Comparison of ENCODE assay signal across 9 cellular contexts in genomic region chr16:30096105-30096861, GRCh38. TPM values are rescaled to one million over a fixed set of nuclear protein-coding genes. Genes with fewer than 3 reads are reported as not detected.
A peak's percentile ranks its signal among the peaks of the same experiment; 100 is the strongest.
DNase-seq lines count a peak whose midpoint lies in the region; ATAC-seq, FAIRE-seq and TF ChIP-seq lines count a peak whose summit lies in the region.
"Had no signal": no experiment of that assay in that cellular context is flagged by ENCODE, and none has a peak within 500 bp of the region (broad histone marks: within the 10 kb centered on the region; RNA-seq: fewer than 3 reads in every experiment).

YPEL3 (minus strand) TSS chr16:30096213; CDS start chr16:30095482, 731 bp downstream.

- H3K9ac ChIP-seq in astrocyte (ENCODE audit: low read length): peak within 1 kb of the TSS; percentile 82

- H3K4me3 Mint-ChIP-seq in Calu3 (ENCODE audit: low read depth, unreplicated experiment) (peak within 1 kb of the TSS; percentile 70), GM23338 (peak within 1 kb of the TSS; percentile 76), astrocyte (ENCODE audit: unreplicated experiment) (peak within 1 kb of the TSS; percentile 78)

- peak; percentile 43 for ATAC-seq in GM23338
- peak; percentile 80 for ATAC-seq in upper lobe of right lung

- H3K27me3 ChIP-seq in GM23338 (ENCODE audit: insufficient read depth) (no peaks in the 10 kb centered on the region), astrocyte (ENCODE audit: insufficient read depth, low read length) (no peaks in the 10 kb centered on the region), right atrium auricular region (no peaks in the 10 kb centered on the region), upper lobe of right lung (no peaks in the 10 kb centered on the region)

- intact Hi-C loops in Calu3 (cut with micrococcal nuclease; ENCODE audit: unreplicated experiment): no loop called here
- intact Hi-C loops in upper lobe of right lung (cut with DNase I): no loop called here

- BruUV-seq in Calu3 (replicated peaks; lab: Mats Ljungman, UMichigan): TSS peak; percentile 83

- H3K79me2 ChIP-seq in GM23338 (replicated peaks; ENCODE audit: insufficient read depth) (0 out of 2 replicates have a peak, but pooled peaks cover 8% of the 10 kb centered on the region), astrocyte (ENCODE audit: insufficient read depth, low read length) (peaks cover 3% of the 10 kb centered on the region)

- H3K4me1 Mint-ChIP-seq in Calu3 (ENCODE audit: low read depth, unreplicated experiment) (peaks cover 31% of the 10 kb centered on the region), GM23338 (peaks cover 13% of the 10 kb centered on the region), astrocyte (ENCODE audit: low read depth, unreplicated experiment) (peaks cover 3% of the 10 kb centered on the region)

- no peak for TF ChIP-seq CTCF in Calu3 (IDR thresholded peaks at IDR 0.05; ENCODE audit: unreplicated experiment)
- TF ChIP-seq CTCF in GM23338 (conservative IDR thresholded peaks at IDR 0.05; ENCODE audit: low read depth in 2 of 2): no peak
- TF ChIP-seq CTCF in astrocyte (IDR thresholded peaks at IDR 0.05; ENCODE audit: insufficient read depth, low read depth, low read length): no peak
- TF ChIP-seq CTCF in right atrium auricular region (IDR thresholded peaks at IDR 0.05): no peak
- TF ChIP-seq CTCF in upper lobe of right lung (IDR thresholded peaks at IDR 0.05): no peak

- H4K20me1 ChIP-seq in GM23338 (replicated peaks; ENCODE audit: insufficient read depth) (no peaks in the 10 kb centered on the region), astrocyte (ENCODE audit: insufficient read depth, low read length) (no peaks in the 10 kb centered on the region)

- H3K27ac Mint-ChIP-seq in Calu3 (ENCODE audit: unreplicated experiment) (peak within 1 kb of the TSS; percentile 73), GM23338 (peak within 1 kb of the TSS; percentile 95), astrocyte (ENCODE audit: unreplicated experiment) (peak within 1 kb of the TSS; percentile 58)

- peaks cover 34% of the 10 kb centered on the region for H3F3A ChIP-seq in GM23338 (replicated peaks; ENCODE audit: low read depth)

- H3K4me3 ChIP-seq in GM23338 (peak within 1 kb of the TSS; percentile 68), astrocyte (ENCODE audit: insufficient read depth, low read depth, low read length) (peak within 1 kb of the TSS; percentile 52), right atrium auricular region (peak within 1 kb of the TSS; percentile 68 to 89), upper lobe of right lung (peak within 1 kb of the TSS; percentile 84)

- H3K4me2 ChIP-seq in GM23338 (peak within 1 kb of the TSS; percentile 86), astrocyte (ENCODE audit: low read length) (peak within 1 kb of the TSS; percentile 85)

- H3K9me3 ChIP-seq in astrocyte (ENCODE audit: insufficient read depth, low read depth, low read length) (peaks cover 4% of the 10 kb centered on the region), right atrium auricular region (peaks cover 0 to 10% of the 10 kb centered on the region in 2 donors), upper lobe of right lung (no peaks in the 10 kb centered on the region)

- H3K27ac ChIP-seq in GM23338 (ENCODE audit: low read depth) (peak within 1 kb of the TSS; percentile 99), astrocyte (ENCODE audit: low read depth, low read length) (peak within 1 kb of the TSS; percentile 57), right atrium auricular region (peak within 1 kb of the TSS; percentile 89 to 95), upper lobe of right lung (peak within 1 kb of the TSS; percentile 94)

- H3K27me3 Mint-ChIP-seq in Calu3 (ENCODE audit: unreplicated experiment): no peaks in the 10 kb centered on the region
- peaks cover 22% of the 10 kb centered on the region for H3K27me3 Mint-ChIP-seq in GM23338 (ENCODE audit: insufficient read depth, low read depth, poor library complexity)
- no peaks in the 10 kb centered on the region for H3K27me3 Mint-ChIP-seq in astrocyte (ENCODE audit: low read depth, unreplicated experiment)

- FAIRE-seq in astrocyte (lab: Jason Lieb, UNC): no peak
- FAIRE-seq: islet of Langerhans had no signal

- H3K4me1 ChIP-seq in GM23338 (ENCODE audit: insufficient read depth) (peaks cover 14% of the 10 kb centered on the region), astrocyte (ENCODE audit: insufficient read depth, low read length) (peaks cover 19% of the 10 kb centered on the region), right atrium auricular region (peaks cover 0 to 34% of the 10 kb centered on the region in 2 donors), upper lobe of right lung (peaks cover 40% of the 10 kb centered on the region)

- H3K36me3 Mint-ChIP-seq in Calu3 (ENCODE audit: insufficient read depth, unreplicated experiment): peaks cover 49% of the 10 kb centered on the region
- peaks cover 40% of the 10 kb centered on the region for H3K36me3 Mint-ChIP-seq in GM23338 (ENCODE audit: low read depth)
- peaks cover 2% of the 10 kb centered on the region for H3K36me3 Mint-ChIP-seq in astrocyte (ENCODE audit: low read depth, unreplicated experiment)

- H3K9me2 ChIP-seq in GM23338 (ENCODE audit: insufficient read depth): 0 out of 2 replicates have a peak, but pooled peaks cover 9% of the 10 kb centered on the region

- H3K36me3 ChIP-seq in GM23338 (ENCODE audit: insufficient read depth): no peaks in the 10 kb centered on the region; the same call in 1 of the 2 replicates
- no peaks in the 10 kb centered on the region for H3K36me3 ChIP-seq in astrocyte (ENCODE audit: insufficient read depth, low read length)
- H3K36me3 ChIP-seq in right atrium auricular region: peaks cover 19% of the 10 kb centered on the region
- peaks cover 18% of the 10 kb centered on the region for H3K36me3 ChIP-seq in upper lobe of right lung

- H2AFZ ChIP-seq in GM23338 (peak within 1 kb of the TSS; percentile 83), astrocyte (ENCODE audit: low read depth, low read length) (peak within 1 kb of the TSS; percentile 95)

- DNase-seq in Calu3 (peak; percentile 95), GM23338 (ENCODE audit: low spot score) (peak; percentile 97), NCI-H128 (lab: John Stamatoyannopoulos, UW; ENCODE audit: unreplicated experiment) (peak; percentile 41), T1000 (lab: John Stamatoyannopoulos, UW) (peak; percentile 84), astrocyte (ENCODE audit: low read depth) (peak; percentile 65), right atrium auricular region (ENCODE audit: low spot score) (peak; percentile 93), pulmonary artery endothelial cell (ENCODE audit: low read depth, low spot score) (peak; percentile 55), upper lobe of right lung (peak; percentile 96)

- CTCF ChIA-PET in Calu3 (lab: Charles Lee): no interaction called here

- peaks cover 6% of the 10 kb centered on the region for H3K9me3 Mint-ChIP-seq in Calu3 (ENCODE audit: low read depth, unreplicated experiment)
- H3K9me3 Mint-ChIP-seq in GM23338: peaks cover 30% of the 10 kb centered on the region
- peaks cover 17% of the 10 kb centered on the region for H3K9me3 Mint-ChIP-seq in astrocyte (ENCODE audit: unreplicated experiment)

TF ChIP-seq in GM23338, 12 proteins besides CTCF, POLR2A, EP300 and RAD21:
- TF ChIP-seq, protein P1, sequence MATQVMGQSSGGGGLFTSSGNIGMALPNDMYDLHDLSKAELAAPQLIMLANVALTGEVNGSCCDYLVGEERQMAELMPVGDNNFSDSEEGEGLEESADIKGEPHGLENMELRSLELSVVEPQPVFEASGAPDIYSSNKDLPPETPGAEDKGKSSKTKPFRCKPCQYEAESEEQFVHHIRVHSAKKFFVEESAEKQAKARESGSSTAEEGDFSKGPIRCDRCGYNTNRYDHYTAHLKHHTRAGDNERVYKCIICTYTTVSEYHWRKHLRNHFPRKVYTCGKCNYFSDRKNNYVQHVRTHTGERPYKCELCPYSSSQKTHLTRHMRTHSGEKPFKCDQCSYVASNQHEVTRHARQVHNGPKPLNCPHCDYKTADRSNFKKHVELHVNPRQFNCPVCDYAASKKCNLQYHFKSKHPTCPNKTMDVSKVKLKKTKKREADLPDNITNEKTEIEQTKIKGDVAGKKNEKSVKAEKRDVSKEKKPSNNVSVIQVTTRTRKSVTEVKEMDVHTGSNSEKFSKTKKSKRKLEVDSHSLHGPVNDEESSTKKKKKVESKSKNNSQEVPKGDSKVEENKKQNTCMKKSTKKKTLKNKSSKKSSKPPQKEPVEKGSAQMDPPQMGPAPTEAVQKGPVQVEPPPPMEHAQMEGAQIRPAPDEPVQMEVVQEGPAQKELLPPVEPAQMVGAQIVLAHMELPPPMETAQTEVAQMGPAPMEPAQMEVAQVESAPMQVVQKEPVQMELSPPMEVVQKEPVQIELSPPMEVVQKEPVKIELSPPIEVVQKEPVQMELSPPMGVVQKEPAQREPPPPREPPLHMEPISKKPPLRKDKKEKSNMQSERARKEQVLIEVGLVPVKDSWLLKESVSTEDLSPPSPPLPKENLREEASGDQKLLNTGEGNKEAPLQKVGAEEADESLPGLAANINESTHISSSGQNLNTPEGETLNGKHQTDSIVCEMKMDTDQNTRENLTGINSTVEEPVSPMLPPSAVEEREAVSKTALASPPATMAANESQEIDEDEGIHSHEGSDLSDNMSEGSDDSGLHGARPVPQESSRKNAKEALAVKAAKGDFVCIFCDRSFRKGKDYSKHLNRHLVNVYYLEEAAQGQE (IDR thresholded peaks at IDR 0.05; ENCODE audit: unreplicated experiment): no peak
- TF ChIP-seq POLR2AphosphoS5 (IDR thresholded peaks at IDR 0.05; ENCODE audit: low read depth): peak; percentile 59; the same call in 1 of the 2 replicates
- TF ChIP-seq JUNB (IDR thresholded peaks at IDR 0.05; ENCODE audit: unreplicated experiment): no peak
- TF ChIP-seq CREB1 (CRISPR knock-in tag; IDR thresholded peaks at IDR 0.05; ENCODE audit: low read depth): peak; percentile 52
- TF ChIP-seq ZNF331 (CRISPR knock-in tag; IDR thresholded peaks at IDR 0.05; ENCODE audit: low read depth): no peak
- no peak for TF ChIP-seq EZH2 (IDR thresholded peaks at IDR 0.05; ENCODE audit: low read depth, unreplicated experiment)

RNA-seq across cellular contexts. Expression of gene YPEL3, which starts in this region (rescaled TPM):
- 21.1 and 28.0 TPM in 2 replicates for total RNA-seq in Calu3 (2022)
- 21.8 and 27.8 TPM in 2 replicates for total RNA-seq in GM23338 (2014; rRNA removed; shearing (Covaris generic))
- polyA plus RNA-seq in GM23338 (2016; fragmentation: Nextera tagmentation; extraction: Ambion mirVana): 81.7 and 86.1 TPM in 2 replicates
- 20.5 and 25.2 TPM in 2 replicates for total RNA-seq in astrocyte
- 100 to 1,000 TPM; 129 to 140 TPM for total RNA-seq in right atrium auricular region
- 6.1 and 12.2 TPM in 2 replicates for total RNA-seq in pulmonary artery endothelial cell
- 93.6 TPM for total RNA-seq in upper lobe of right lung

Comparison
In these comparisons a context has a peak if more than half of its experiments do, and no peak if none do; other contexts are left out.
1. Peak in every context shown above with its lines: DNase-seq, ATAC-seq, H3K4me3 ChIP-seq and H3K27ac ChIP-seq.
2. DNase-seq: peak in every context shown above with its lines; median percentile 97 in GM23338; 96 in upper lobe of right lung; 95 in Calu3; 93 in right atrium auricular region; 84 in T1000; 65 in astrocyte; 55 in pulmonary artery endothelial cell; 41 in NCI-H128.